Comparison of ENCODE assay signal across 30 cellular contexts in genomic region chrX:65874110-65874509, GRCh38.
"Had no signal": no experiment of that assay in that cellular context is flagged by ENCODE, and none has a peak within 500 bp of the region (broad histone marks: within the 10 kb centered on the region; RNA-seq: fewer than 3 reads in every experiment).

No MANE protein-coding gene starts in this region.

- H3K27ac ChIP-seq: breast epithelium, gastrocnemius medialis, neural progenitor cell, parathyroid adenoma, psoas muscle, sigmoid colon, suprapubic skin, tibial artery had no signal

- H3K79me2 ChIP-seq: parathyroid adenoma had no signal

- H3K4me1 ChIP-seq: breast epithelium, gastrocnemius medialis, neural progenitor cell, parathyroid adenoma, psoas muscle, sigmoid colon, suprapubic skin, tibial artery had no signal

- H3K9ac ChIP-seq: neural progenitor cell, parathyroid adenoma had no signal

- H3K27me3 ChIP-seq: gastrocnemius medialis, neural progenitor cell, sigmoid colon, suprapubic skin, tibial artery had no signal

- H3K4me3 ChIP-seq: breast epithelium, gastrocnemius medialis, neural progenitor cell, psoas muscle, sigmoid colon, suprapubic skin, tibial artery had no signal

- H2AFZ ChIP-seq: neural progenitor cell, parathyroid adenoma had no signal

- ATAC-seq: activated CD8-positive, alpha-beta memory T cell treated with anti-CD3 and anti-CD28 coated beads, Interleukin-2, amount 10 ng/mL, durations not matched to agents 7 days and 5 days; activated CD8-positive, alpha-beta T cell treated with anti-CD3 and anti-CD28 coated beads, Interleukin-2, amount 10 ng/mL, durations not matched to agents 7 days and 5 days; gastrocnemius medialis; left colon; naive thymus-derived CD4-positive, alpha-beta T cell; psoas muscle; SK-N-SH treated with all-trans-retinoic acid at 6 μM for 48 hours; T-cell had no signal

- H3K9me3 ChIP-seq: gastrocnemius medialis, sigmoid colon, suprapubic skin, tibial artery had no signal

- FAIRE-seq: colon, kidney, small intestine had no signal

- DNase-seq: activated B cell treated with CpG ODN at 0.5 μM for 24 hours; activated CD8-positive, alpha-beta memory T cell treated with anti-CD3 and anti-CD28 coated beads, Interleukin-2, amount 10 ng/mL, durations not matched to agents 7 days and 5 days; activated CD8-positive, alpha-beta T cell treated with anti-CD3 and anti-CD28 coated beads, Interleukin-2, amount 10 ng/mL, durations not matched to agents 7 days and 5 days; activated naive CD4-positive, alpha-beta T cell treated with anti-CD3 and anti-CD28 coated beads for 36 hours; activated T-cell treated with anti-CD3 and anti-CD28 coated beads, Interleukin-2, amount 50 U/mL, for 48 hours; amygdala; central memory CD4-positive, alpha-beta T cell; effector CD8-positive, alpha-beta T cell; gastrocnemius medialis; glutamatergic neuron; kidney; left colon; midbrain; naive thymus-derived CD4-positive, alpha-beta T cell; occipital lobe; psoas muscle; sigmoid colon; small intestine; stimulated activated CD4-positive, alpha-beta T cell treated with anti-CD3 and anti-CD28 coated beads, Interleukin-1b, Interleukin-23, amount 100 ng/mL, for 48 hours; stimulated activated CD4-positive, alpha-beta T cell treated with anti-CD3 and anti-CD28 coated beads, Interleukin-4, amount 100 ng/mL, for 4 hours; stimulated activated CD8-positive, alpha-beta memory T cell treated with anti-CD3 and anti-CD28 coated beads, Interleukin-4, amount 100 ng/mL, for 48 hours; stimulated activated naive CD4-positive, alpha-beta T cell; tibial artery had no signal

- H3K4me2 ChIP-seq: neural progenitor cell had no signal

- H3K36me3 ChIP-seq: breast epithelium, gastrocnemius medialis, neural progenitor cell, sigmoid colon, suprapubic skin, tibial artery had no signal
